ENCODE assay signal across 8 cellular contexts in the genomic region with DNA sequence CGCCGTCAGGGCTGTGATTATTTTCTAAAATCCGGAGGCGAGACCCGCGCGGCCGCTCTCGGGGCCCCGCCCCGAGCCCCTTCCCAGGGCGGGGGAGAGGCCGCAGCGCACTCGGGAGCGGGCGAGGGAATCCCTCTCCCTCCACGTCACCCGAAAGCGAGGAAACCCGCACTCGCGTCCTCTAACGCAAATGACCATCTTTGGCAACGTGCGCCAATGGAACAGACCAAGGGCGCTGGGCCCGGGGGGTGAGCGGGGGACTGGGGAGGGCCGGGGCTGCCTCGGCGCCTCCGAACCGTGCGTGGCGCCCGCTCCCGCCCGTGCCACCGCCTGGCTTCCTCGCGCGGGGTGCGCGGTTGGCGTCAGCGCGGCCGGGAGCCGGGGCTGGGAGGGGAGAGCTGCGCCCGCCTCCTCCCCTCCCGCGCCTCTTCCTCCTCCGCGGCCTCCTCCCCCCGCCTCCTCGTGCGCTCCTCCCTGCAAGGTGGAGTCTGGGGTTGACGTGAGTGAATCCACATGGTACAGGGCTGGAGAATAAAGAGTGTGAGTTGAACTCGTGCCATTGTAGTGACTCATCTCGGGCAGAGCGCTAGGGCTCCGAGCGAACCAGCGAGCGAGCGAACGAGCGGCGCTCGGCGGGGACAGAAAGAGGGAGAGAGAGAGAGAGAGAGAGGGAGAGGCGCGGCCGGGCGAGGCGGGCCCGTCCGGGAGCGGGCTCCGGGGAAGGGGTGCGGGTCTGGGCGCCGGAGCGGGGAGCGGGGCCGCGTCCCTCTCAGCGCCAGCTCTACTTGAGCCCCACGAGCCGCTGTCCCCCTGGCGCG. TPM values are rescaled to one million over a fixed set of nuclear protein-coding genes. Genes with fewer than 3 reads are reported as not detected.
DNase-seq lines count a peak whose midpoint lies in the region; ATAC-seq, FAIRE-seq and TF ChIP-seq lines count a peak whose summit lies in the region.

TSS of gene FOSL2 (plus strand) at position 562 of the 818 bp plus-strand sequence. CDS start 863 bp downstream, outside the sequence.

- intact Hi-C loops in adrenal gland (cut with DNase I) (loop anchor here (5.0 to 10.0 kb wide), 3 partner anchors 435 to 688 kb away; partner anchors contain the start of gene MRPL33 (in 1 of the 2)), heart right ventricle (cut with DNase I) (loop anchor here in 7 of 10 donors (2.0 to 10.0 kb wide), 21 partner anchors 36 to 688 kb away; partner anchors contain the start of genes MRPL33 (in 4 of the 7), BABAM2 (in 3 of the 7) and RBKS (in 3 of the 7)), posterior vena cava (cut with DNase I) (loop anchor here (5.0 to 10.0 kb wide), 2 partner anchors 498 to 685 kb away; partner anchors contain the start of genes BABAM2 (in 1 of the 2) and RBKS (in 1 of the 2))

- TF ChIP-seq POLR2A in GM12892 (IDR thresholded peaks at IDR 0.05; ENCODE audit: low read depth, low read length) (peak; percentile 80; the same call in 1 of the 2 replicates), adrenal gland (IDR thresholded peaks at IDR 0.05) (peak; percentile 98 to 100)

- H3K9me3 ChIP-seq in adrenal gland (replicated peaks in 1 of 3) = no peaks in the 10 kb centered on the region
- no peaks in the 10 kb centered on the region for H3K9me3 ChIP-seq in heart right ventricle

- H3K27me3 ChIP-seq in adrenal gland (no peaks in the 10 kb centered on the region), heart right ventricle (no peaks in the 10 kb centered on the region)

- H3K4me1 ChIP-seq in adrenal gland (replicated peaks in 1 of 2) (peaks cover 12 to 18% of the 10 kb centered on the region in 2 donors), heart right ventricle (peaks cover 0 to 45% (median 28%) of the 10 kb centered on the region in 9 donors)

- 0 to 1% (median 0%) methylated on average over 31 to 93 of the region's 94 CpGs for WGBS in adrenal gland, 4 donors
- 0% methylated on average over 68 to 94 of the region's 94 CpGs for WGBS in heart right ventricle, 2 donors

- peak; percentile 78 for DNase-seq in GM12892 (ENCODE audit: insufficient read length)
- DNase-seq in NCI-H1436 treated with DMSO at 0.1 percent for 48 hours (lab: John Stamatoyannopoulos, UW) = peak; percentile 85
- peak; percentile 89 to 99 (median 93) for DNase-seq in T-helper 1 cell
- DNase-seq in adrenal gland = peak; percentile 97 to 99 (median 98)
- DNase-seq in heart right ventricle = peak; percentile 94 to 98
- DNase-seq in posterior vena cava (ENCODE audit: low spot score) = peak; percentile 98
- DNase-seq in ureter (ENCODE audit: low spot score) = peak; percentile 98

- no peaks in the 10 kb centered on the region for H3K36me3 ChIP-seq in adrenal gland (replicated peaks in 1 of 2)
- peaks cover 0 to 12% (median 0%) of the 10 kb centered on the region in 9 donors for H3K36me3 ChIP-seq in heart right ventricle

- ATAC-seq in HG02852 (IDR thresholded peaks at IDR 0.05; ENCODE audit: unreplicated experiment) (peak; percentile 79), heart right ventricle (peak; percentile 70 to 85 (median 74))

- FAIRE-seq in GM12892 (lab: Jason Lieb, UNC) = peak; percentile 86

- peak within 1 kb of the TSS; percentile 94 to 100 (median 98) for H3K27ac ChIP-seq in adrenal gland
- peak within 1 kb of the TSS; percentile 99 to 100 (median 100) for H3K27ac ChIP-seq in heart right ventricle

- TF ChIP-seq CTCF in adrenal gland (IDR thresholded peaks at IDR 0.05) (peak in 2 of 6 experiments; percentile 2 to 11), heart right ventricle (IDR thresholded peaks at IDR 0.05) (peak in 1 of 9 donors; percentile 4)

- peak within 1 kb of the TSS; percentile 87 to 90 (median 89) for H3K4me3 ChIP-seq in adrenal gland
- peak within 1 kb of the TSS; percentile 56 to 99 (median 98) for H3K4me3 ChIP-seq in heart right ventricle

RNA-seq across cellular contexts. Expression of gene FOSL2, which starts in this region (rescaled TPM):
- polyA plus RNA-seq in GM12892 (2012; ENCODE audit: missing spikeins) = 0.68 TPM
- total RNA-seq in adrenal gland = 100 to 1,000 TPM; 392 to 760 (median 431) TPM
- polyA plus RNA-seq in adrenal gland = 100 to 1,000 TPM in 1 of 3 donors, 10 to 100 TPM in 2; 83.3 to 143 (median 92.8) TPM
- total RNA-seq in heart right ventricle = 100 to 1,000 TPM in 1 of 10 donors, 10 to 100 TPM in 9; 29.7 to 182 (median 60.3) TPM
- polyA plus RNA-seq in heart right ventricle = 10 to 100 TPM; 16.5 to 24.0 TPM
- total RNA-seq in posterior vena cava = 100 to 1,000 TPM; 105 to 141 TPM
- 259 TPM for total RNA-seq in ureter

Comparison
In these comparisons a context has a peak if more than half of its experiments do, and no peak if none do; other contexts are left out.
1. Peak in every context shown above with its lines: DNase-seq, ATAC-seq, H3K4me3 ChIP-seq and H3K27ac ChIP-seq.